In the genomic region with DNA sequence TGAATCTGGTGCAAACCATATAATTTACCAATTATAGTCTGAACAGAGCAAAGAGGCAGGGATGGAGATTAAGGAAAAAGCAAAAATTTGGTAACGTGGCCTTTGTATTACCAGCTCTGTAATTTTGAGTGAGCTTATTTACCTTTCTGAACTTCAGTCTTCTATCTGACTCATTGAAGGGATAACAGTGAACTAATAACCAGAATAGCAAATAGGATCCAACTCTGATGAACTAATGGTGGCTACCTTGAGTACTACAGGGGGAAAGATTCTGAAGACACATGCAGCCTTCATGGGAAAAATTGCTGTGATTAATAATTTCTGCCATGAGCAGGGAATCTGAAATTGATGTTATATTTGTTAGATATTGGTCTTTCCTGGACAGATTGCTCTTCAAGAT, we compare ENCODE assay signal across 33 cellular contexts.
"Had no signal": no experiment of that assay in that cellular context is flagged by ENCODE, and none has a peak within 500 bp of the region (broad histone marks: within the 10 kb centered on the region; RNA-seq: fewer than 3 reads in every experiment).

No MANE protein-coding gene starts in this region.

- FAIRE-seq: endometrium, keratinocyte, small intestine, TTC549 had no signal

- H3K9me3 ChIP-seq: adrenal gland, body of pancreas, colonic mucosa, gastroesophageal sphincter, neutrophil, ovary, psoas muscle, sigmoid colon, stomach, thyroid gland, upper lobe of left lung, vagina had no signal

- H3K27ac ChIP-seq: adrenal gland, body of pancreas, cardiac muscle cell, colonic mucosa, gastroesophageal sphincter, hepatocyte, neutrophil, ovary, psoas muscle, sigmoid colon, stomach, upper lobe of left lung, vagina, WERI-Rb-1 had no signal

- H3K4me1 ChIP-seq: adrenal gland, colonic mucosa, gastroesophageal sphincter, sigmoid colon, stomach, upper lobe of left lung, vagina had no signal

- H3K4me3 ChIP-seq: adrenal gland, body of pancreas, cardiac muscle cell, colonic mucosa, gastroesophageal sphincter, hepatocyte, ovary, psoas muscle, sigmoid colon, stomach, thyroid gland, upper lobe of left lung, vagina had no signal

- H3K27me3 ChIP-seq: adrenal gland, body of pancreas, cardiac muscle cell, colonic mucosa, gastroesophageal sphincter, hepatocyte, neutrophil, ovary, sigmoid colon, stomach, thyroid gland, upper lobe of left lung, vagina had no signal

- ATAC-seq: activated CD4-positive, CD25-positive, alpha-beta regulatory T cell treated with anti-CD3 and anti-CD28 coated beads, Interleukin-2, amount 50 U/mL, for 24 hours; body of pancreas; gastroesophageal sphincter; stimulated activated effector memory CD8-positive, alpha-beta T cell treated with anti-CD3 and anti-CD28 coated beads, Interleukin-12 subunit alpha, Interleukin-12 subunit beta, amount 100 ng/mL, for 72 hours had no signal

- DNase-seq: activated CD4-positive, alpha-beta memory T cell treated with anti-CD3 and anti-CD28 coated beads for 36 hours; activated CD4-positive, alpha-beta T cell treated with anti-CD3 and anti-CD28 coated beads, Interleukin-2, amount 10 ng/mL, durations not matched to agents 24 days and 14 days; activated CD8-positive, alpha-beta memory T cell treated with anti-CD3 and anti-CD28 coated beads, Interleukin-2, amount 50 U/mL, for 4 hours; activated naive CD4-positive, alpha-beta T cell treated with anti-CD3 and anti-CD28 coated beads for 36 hours; activated naive CD8-positive, alpha-beta T cell treated with anti-CD3 and anti-CD28 coated beads for 36 hours; activated T-cell treated with anti-CD3 and anti-CD28 coated beads, Interleukin-2, amount 50 U/mL, for 1 hour; adrenal gland; aorta; body of pancreas; cerebellar nuclear complex; colonic mucosa; effector CD8-positive, alpha-beta T cell; naive B cell; nephron progenitor cell; ovary; psoas muscle; sigmoid colon; small intestine; stimulated activated CD4-positive, alpha-beta T cell treated with anti-CD3 and anti-CD28 coated beads, Interleukin-4, amount 100 ng/mL, for 24 hours; stomach; thyroid gland; upper lobe of left lung; WERI-Rb-1 had no signal

- H3K4me2 ChIP-seq: hepatocyte had no signal

- H3K36me3 ChIP-seq: adrenal gland, cardiac muscle cell, colonic mucosa, gastroesophageal sphincter, neutrophil, ovary, sigmoid colon, stomach, thyroid gland, upper lobe of left lung, vagina, WERI-Rb-1 had no signal
